Comparison of ENCODE assay signal across 16 cellular contexts in genomic region chr6:159444073-159444472, GRCh38.
DNase-seq lines count a peak whose midpoint lies in the region; ATAC-seq and TF ChIP-seq lines count a peak whose summit lies in the region.
"Had no signal": no experiment of that assay in that cellular context is flagged by ENCODE, and none has a peak within 500 bp of the region (broad histone marks: within the 10 kb centered on the region; RNA-seq: fewer than 3 reads in every experiment).

No MANE protein-coding gene starts in this region.

- no peaks in the 10 kb centered on the region for H3K36me3 Mint-ChIP-seq in chondrocyte (ENCODE audit: low read depth)
- H3K36me3 Mint-ChIP-seq: CD4-positive, alpha-beta memory T cell had no signal

- H3K4me3 ChIP-seq in RWPE2 (ENCODE audit: severe bottlenecking) = no peak overlapping the region

- no peak overlapping the region for H3K27ac ChIP-seq in RWPE2 (ENCODE audit: poor library complexity, severe bottlenecking)

- ATAC-seq in RWPE2 (ENCODE audit: low read depth) = peak; percentile 27; the same call in 1 of the 3 replicates
- peak; percentile 51 for ATAC-seq in sciatic nerve
- ATAC-seq in GM18520 (IDR thresholded peaks at IDR 0.05; ENCODE audit: unreplicated experiment) = no peak

- H3K27ac Mint-ChIP-seq in chondrocyte (ENCODE audit: unreplicated experiment) = peak overlapping the region; percentile 4
- H3K27ac Mint-ChIP-seq: CD4-positive, alpha-beta memory T cell had no signal

- H3K9me3 Mint-ChIP-seq in chondrocyte (ENCODE audit: low read depth) = no peaks in the 10 kb centered on the region
- H3K9me3 Mint-ChIP-seq: CD4-positive, alpha-beta memory T cell had no signal

- H3K4me1 ChIP-seq in RWPE2 (ENCODE audit: insufficient read depth, poor library complexity, severe bottlenecking) = no peaks in the 10 kb centered on the region

- intact Hi-C loops in sciatic nerve (cut with DNase I) = no loop called here

- H3K27me3 ChIP-seq in RWPE2 (ENCODE audit: insufficient read depth, poor library complexity, severe bottlenecking) = peaks cover 47% of the 10 kb centered on the region

- peaks cover 12% of the 10 kb centered on the region for H3K27me3 Mint-ChIP-seq in chondrocyte (ENCODE audit: low read depth)

- no peak for DNase-seq in RWPE2 (ENCODE audit: low spot score)
- DNase-seq in chondrocyte (ENCODE audit: low spot score) = no peak
- no peak for DNase-seq in sciatic nerve (ENCODE audit: low spot score)
- DNase-seq in NCI-H748 (lab: John Stamatoyannopoulos, UW; ENCODE audit: unreplicated experiment) = no peak
- no peak for DNase-seq in activated CD4-positive, alpha-beta T cell treated with anti-CD3 and anti-CD28 coated beads for 4 hours
- no peak for DNase-seq in NCI-H2081 (lab: John Stamatoyannopoulos, UW)
- DNase-seq: C1 segment of cervical spinal cord; Calu3; CD4-positive, alpha-beta memory T cell; COR-L47; DMS53; DMS79 treated with DMSO at 0.1 percent for 48 hours; GF-D8; H7; HCEC 1CT had no signal

- no peaks in the 10 kb centered on the region for H3K9me3 ChIP-seq in RWPE2 (ENCODE audit: severe bottlenecking)

- H3K4me1 Mint-ChIP-seq in chondrocyte (ENCODE audit: low read depth) = peaks cover 2% of the 10 kb centered on the region
- H3K4me1 Mint-ChIP-seq: CD4-positive, alpha-beta memory T cell had no signal

- TF ChIP-seq CTCF in RWPE2 (IDR thresholded peaks at IDR 0.05; ENCODE audit: poor library complexity, severe bottlenecking) = no peak
- TF ChIP-seq CTCF in chondrocyte (IDR thresholded peaks at IDR 0.05) = no peak

- no peak overlapping the region for H3K4me3 Mint-ChIP-seq in chondrocyte (ENCODE audit: unreplicated experiment)
- H3K4me3 Mint-ChIP-seq: CD4-positive, alpha-beta memory T cell had no signal

- H3K36me3 ChIP-seq in RWPE2 (ENCODE audit: low read depth) = no peaks in the 10 kb centered on the region
